12 cellular contexts compared by ENCODE assay signal in genomic region chr3:127001486-127002194, GRCh38. TPM values are rescaled to one million over a fixed set of nuclear protein-coding genes. Genes with fewer than 3 reads are reported as not detected.
DNase-seq lines count a peak whose midpoint lies in the region; TF ChIP-seq lines count a peak whose summit lies in the region.
"Had no signal": no experiment of that assay in that cellular context is flagged by ENCODE, and none has a peak within 500 bp of the region (broad histone marks: within the 10 kb centered on the region; RNA-seq: fewer than 3 reads in every experiment).

No MANE protein-coding gene starts in this region.

- H3K36me3 ChIP-seq in NT2/D1 (ENCODE audit: insufficient read depth, insufficient read length, low read length) = peaks cover 47% of the 10 kb centered on the region
- no peaks in the 10 kb centered on the region for H3K36me3 ChIP-seq in muscle layer of colon (ENCODE audit: insufficient read depth, low read length)

- peak overlapping the region; percentile 65 for H3K9ac ChIP-seq in NT2/D1 (ENCODE audit: insufficient read length, low read depth)
- H3K9ac ChIP-seq in muscle layer of colon (ENCODE audit: low read length) = no peak overlapping the region

- H3K4me3 Mint-ChIP-seq in chondrocyte (ENCODE audit: unreplicated experiment) (peak overlapping the region; percentile 65), type B pancreatic cell (peak overlapping the region; percentile 22)
- H3K4me3 Mint-ChIP-seq: activated CD4-positive, alpha-beta T cell treated with anti-CD3 and anti-CD28 coated beads, Interleukin-2, amount 10 ng/mL, durations not matched to agents 7 days and 5 days; activated naive CD4-positive, alpha-beta T cell treated with anti-CD3 and anti-CD28 coated beads for 36 hours had no signal

- H3K27ac ChIP-seq in muscle layer of colon (ENCODE audit: low read depth, low read length) = peak overlapping the region; percentile 41

- H3K9me3 ChIP-seq in NT2/D1 (ENCODE audit: insufficient read depth, low read length) (no peaks in the 10 kb centered on the region), muscle layer of colon (ENCODE audit: low read length) (no peaks in the 10 kb centered on the region)

- H3K4me1 ChIP-seq in NT2/D1 (ENCODE audit: insufficient read depth, insufficient read length) (peaks cover 41% of the 10 kb centered on the region), muscle layer of colon (ENCODE audit: insufficient read depth, low read length) (peaks cover 14% of the 10 kb centered on the region)

- H3K9me3 Mint-ChIP-seq in chondrocyte (ENCODE audit: low read depth) = no peaks in the 10 kb centered on the region
- H3K9me3 Mint-ChIP-seq in type B pancreatic cell = no peaks in the 10 kb centered on the region
- H3K9me3 Mint-ChIP-seq: activated CD4-positive, alpha-beta T cell treated with anti-CD3 and anti-CD28 coated beads, Interleukin-2, amount 10 ng/mL, durations not matched to agents 7 days and 5 days; activated naive CD4-positive, alpha-beta T cell treated with anti-CD3 and anti-CD28 coated beads for 36 hours had no signal

- DNase-seq in NT2/D1 (ENCODE audit: low read depth, low spot score) (no peak), chondrocyte (ENCODE audit: low spot score) (no peak), type B pancreatic cell (ENCODE audit: extremely low spot score, unreplicated experiment) (no peak), C1 segment of cervical spinal cord (lab: John Stamatoyannopoulos, UW) (no peak), ecto neural progenitor cell (ENCODE audit: low spot score) (no peak), NCI-H774 (lab: John Stamatoyannopoulos, UW) (no peak)
- DNase-seq: activated CD4-positive, alpha-beta T cell treated with anti-CD3 and anti-CD28 coated beads, Interleukin-2, amount 10 ng/mL, durations not matched to agents 7 days and 5 days; activated naive CD4-positive, alpha-beta T cell treated with anti-CD3 and anti-CD28 coated beads for 36 hours; DMS153; NCI-H345; SHP77 treated with DMSO at 0.1 percent for 48 hours had no signal

- H3K27me3 ChIP-seq in NT2/D1 (ENCODE audit: insufficient read depth, insufficient read length) = no peaks in the 10 kb centered on the region
- H3K27me3 ChIP-seq in muscle layer of colon (ENCODE audit: control insufficient read depth in 1 of 2, insufficient read depth in 2 of 2, low read length in 2 of 2) = no peaks in the 10 kb centered on the region

- peaks cover 43% of the 10 kb centered on the region for H3K4me1 Mint-ChIP-seq in chondrocyte (ENCODE audit: low read depth)
- peaks cover 12% of the 10 kb centered on the region for H3K4me1 Mint-ChIP-seq in type B pancreatic cell (ENCODE audit: unreplicated experiment)
- H3K4me1 Mint-ChIP-seq: activated CD4-positive, alpha-beta T cell treated with anti-CD3 and anti-CD28 coated beads, Interleukin-2, amount 10 ng/mL, durations not matched to agents 7 days and 5 days had no signal

- no peaks in the 10 kb centered on the region for H3K27me3 Mint-ChIP-seq in chondrocyte (ENCODE audit: low read depth)
- H3K27me3 Mint-ChIP-seq in type B pancreatic cell = no peaks in the 10 kb centered on the region
- H3K27me3 Mint-ChIP-seq: activated CD4-positive, alpha-beta T cell treated with anti-CD3 and anti-CD28 coated beads, Interleukin-2, amount 10 ng/mL, durations not matched to agents 7 days and 5 days had no signal

- H3K27ac Mint-ChIP-seq in chondrocyte (ENCODE audit: unreplicated experiment) (peak overlapping the region; percentile 98), type B pancreatic cell (no peak overlapping the region)
- H3K27ac Mint-ChIP-seq: activated CD4-positive, alpha-beta T cell treated with anti-CD3 and anti-CD28 coated beads, Interleukin-2, amount 10 ng/mL, durations not matched to agents 7 days and 5 days; activated naive CD4-positive, alpha-beta T cell treated with anti-CD3 and anti-CD28 coated beads for 36 hours had no signal

- H3K36me3 Mint-ChIP-seq in chondrocyte (ENCODE audit: low read depth) (peaks cover 2% of the 10 kb centered on the region), type B pancreatic cell (no peaks in the 10 kb centered on the region)

- H3K4me3 ChIP-seq in NT2/D1 (ENCODE audit: insufficient read length, low read depth) = no peak overlapping the region
- peak overlapping the region in 1 of 2 donors; percentile 23 for H3K4me3 ChIP-seq in muscle layer of colon (ENCODE audit: low read depth in 1 of 2, low read length in 2 of 2)

- no peak for TF ChIP-seq CTCF in chondrocyte (IDR thresholded peaks at IDR 0.05)
- no peak for TF ChIP-seq CTCF in type B pancreatic cell (conservative IDR thresholded peaks at IDR 0.05)

RNA-seq across cellular contexts. Expression of gene PLXNA1, which starts 18.7 kb away (rescaled TPM):
- total RNA-seq in chondrocyte (69.8 to 99.1 TPM (median 98.2 TPM) in 3 replicates), type B pancreatic cell (ENCODE audit: low replicate concordance) (55.9 and 59.2 TPM in 2 replicates)
